ENCODE assay signal across 1 cellular context in the genomic region with DNA sequence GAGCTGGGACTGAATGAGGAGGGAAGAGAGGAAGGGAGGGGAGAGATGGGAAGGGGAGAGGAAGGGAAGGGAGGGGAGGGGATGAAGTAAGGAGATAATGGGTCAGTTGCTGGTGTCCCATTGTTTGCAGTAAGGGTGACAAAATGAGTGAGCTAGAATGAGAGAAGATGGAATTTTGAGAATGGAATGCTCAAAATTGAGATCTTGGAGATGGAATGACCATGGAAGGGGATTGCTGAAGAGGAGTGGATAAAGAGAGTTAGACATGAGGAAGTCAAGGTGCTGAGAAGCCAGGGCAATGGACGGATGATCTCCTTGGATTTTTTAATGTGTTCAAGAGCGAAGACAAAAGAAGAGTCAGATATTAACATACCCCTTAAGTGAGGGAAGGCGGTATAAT.
A peak's percentile ranks its signal among the peaks of the same experiment; 100 is the strongest.
TF ChIP-seq lines count a peak whose summit lies in the region.

No MANE protein-coding gene starts in this region.

TF ChIP-seq in HepG2, 621 proteins besides CTCF, POLR2A, EP300 and RAD21:
- TF ChIP-seq HNF4G (IDR thresholded peaks at IDR 0.05; ENCODE audit: borderline replicate concordance, low read depth, low read length) = no peak
- TF ChIP-seq HNF4G (CRISPR knock-in tag; IDR thresholded peaks at IDR 0.05; ENCODE audit: borderline replicate concordance, low read depth) = no peak
- peak; percentile 77 for TF ChIP-seq PCBP2 (optimal IDR thresholded peaks at IDR 0.05; ENCODE audit: low read depth, low read length, poor library complexity, severe bottlenecking)
